1 cellular context compared by ENCODE assay signal in the genomic region with DNA sequence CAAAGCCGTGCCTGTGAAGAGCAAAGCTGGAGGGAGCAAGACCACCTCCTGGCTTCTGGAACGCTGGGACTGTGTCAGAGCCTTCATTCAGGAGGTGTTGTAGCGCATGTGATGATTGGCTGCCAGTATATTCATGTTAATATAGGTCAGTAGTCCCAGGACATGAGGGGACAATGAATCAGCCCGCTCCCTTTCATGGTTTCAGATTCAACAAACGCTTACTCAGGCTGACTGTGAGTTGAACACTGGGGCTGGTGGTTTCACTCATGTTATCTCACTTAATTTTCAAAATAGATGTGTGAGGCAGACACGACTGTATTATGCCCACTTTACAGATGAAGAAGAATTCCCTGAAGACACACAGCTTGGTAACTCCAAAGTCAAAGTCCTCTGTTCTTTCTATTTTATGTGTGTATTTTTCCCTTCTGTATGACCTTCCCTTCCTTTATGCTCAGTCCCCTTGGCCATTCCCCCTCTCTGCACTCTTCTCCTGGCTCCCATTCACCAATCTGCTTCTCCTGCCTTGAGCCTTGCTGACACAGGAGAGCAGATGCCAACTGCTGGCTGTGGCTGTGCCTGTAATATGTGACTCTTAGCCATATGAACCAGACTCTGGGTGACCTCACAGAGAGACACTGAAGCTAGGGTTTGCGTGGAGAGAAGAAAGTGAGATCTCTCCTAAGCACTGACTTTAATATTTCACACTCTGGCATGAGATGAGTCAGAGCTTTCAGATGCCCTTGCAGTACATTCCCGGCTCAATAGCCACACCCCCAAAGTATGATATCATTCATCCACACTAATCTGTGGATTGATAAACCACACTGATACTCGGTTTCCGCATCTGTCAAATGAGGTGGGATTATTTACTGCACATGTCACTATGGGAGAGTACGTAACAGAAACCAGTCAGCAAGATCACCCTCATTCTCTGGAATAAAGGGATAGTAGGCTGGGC.
TF ChIP-seq lines count a peak whose summit lies in the region.

No MANE protein-coding gene starts in this region.

TF ChIP-seq in IMR-90, 13 proteins besides CTCF, POLR2A, EP300 and RAD21:
- peak; percentile 64 for TF ChIP-seq FOS (IDR thresholded peaks at IDR 0.05; ENCODE audit: low read depth, low read length)
- TF ChIP-seq CEBPB (IDR thresholded peaks at IDR 0.05; ENCODE audit: low read depth, low read length) = no peak
- no peak for TF ChIP-seq RCOR1 (IDR thresholded peaks at IDR 0.05; ENCODE audit: insufficient replicate concordance, low read length)
TF ChIP-seq in IMR-90: peak in this region for 1.
